1 cellular context compared by ENCODE assay signal in the genomic region with DNA sequence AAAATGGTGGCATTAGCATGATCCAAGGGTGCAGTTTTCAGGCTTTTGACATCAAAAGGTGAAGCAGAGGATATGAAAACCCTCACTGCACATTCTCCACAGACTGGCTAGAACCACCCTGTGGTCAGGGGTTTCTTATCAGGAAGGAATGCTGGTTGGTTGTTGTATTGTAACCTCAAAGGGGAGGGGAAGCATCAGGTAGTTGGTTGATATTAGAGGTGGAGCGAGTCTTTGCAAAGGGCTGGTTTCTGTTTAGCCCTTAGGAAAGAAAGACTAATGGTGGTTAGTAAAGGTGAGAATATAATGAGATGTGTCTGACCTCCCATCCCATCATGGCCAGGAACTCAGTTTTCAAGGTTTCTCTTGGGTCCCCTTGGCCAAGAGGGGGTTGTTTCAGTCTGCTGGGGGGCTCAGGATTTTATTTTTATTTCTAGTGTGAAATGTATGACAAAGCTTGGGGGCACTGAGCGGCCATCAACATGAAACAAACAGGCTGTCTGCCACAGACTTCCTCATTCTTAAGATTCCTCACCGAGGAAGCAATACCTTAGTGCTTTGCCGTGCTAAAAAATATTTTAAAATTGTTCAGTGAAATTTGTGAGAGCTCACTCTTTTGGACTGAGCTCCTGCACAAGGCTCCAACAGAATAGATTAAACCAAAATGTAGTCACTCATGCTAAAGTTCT.
TF ChIP-seq lines count a peak whose summit lies in the region.

No MANE protein-coding gene starts in this region.

TF ChIP-seq in GM23338, 12 proteins besides CTCF, POLR2A, EP300 and RAD21 (continued from another document):
- TF ChIP-seq ZNF462 (CRISPR knock-in tag; IDR thresholded peaks at IDR 0.05) (no peak), ETS1 (IDR thresholded peaks at IDR 0.05) (no peak), EZH2 (IDR thresholded peaks at IDR 0.05; ENCODE audit: low read depth, unreplicated experiment) (no peak), REST (IDR thresholded peaks at IDR 0.05; ENCODE audit: unreplicated experiment) (no peak), STAT1 (IDR thresholded peaks at IDR 0.05; ENCODE audit: unreplicated experiment) (no peak), POLR2AphosphoS5 (IDR thresholded peaks at IDR 0.05; ENCODE audit: low read depth) (no peak)
TF ChIP-seq in GM23338: peak in this region for 0.
